1 cellular context compared by ENCODE assay signal in genomic region chr16:30922960-30923535, GRCh38.
TF ChIP-seq lines count a peak whose summit lies in the region.

No MANE protein-coding gene starts in this region.

TF ChIP-seq in SK-N-SH, 30 proteins besides CTCF, POLR2A, EP300 and RAD21 (continued from another document):
- TF ChIP-seq ZBTB33 (IDR thresholded peaks at IDR 0.05; ENCODE audit: borderline replicate concordance, low read depth) (peak; percentile 70; the same call in 1 of the 2 replicates), MEF2A (IDR thresholded peaks at IDR 0.05; ENCODE audit: borderline replicate concordance, low read depth) (no peak), POLR2AphosphoS5 (IDR thresholded peaks at IDR 0.05; ENCODE audit: low read depth, low read length) (peak; percentile 28), FOXJ3 (CRISPR knock-in tag; IDR thresholded peaks at IDR 0.05) (peak; percentile 36; the same call in 1 of the 2 replicates), CHD2 (IDR thresholded peaks at IDR 0.05; ENCODE audit: low read length, partially characterized antibody) (peak; percentile 79), MAX (IDR thresholded peaks at IDR 0.05; ENCODE audit: low read depth) (no peak), MXI1 (IDR thresholded peaks at IDR 0.05; ENCODE audit: low read depth, low read length) (0 out of 2 replicates have a peak, but pooled peaks have one; percentile 50), TEAD4 (IDR thresholded peaks at IDR 0.05; ENCODE audit: borderline replicate concordance, insufficient read depth) (no peak), PBX3 (IDR thresholded peaks at IDR 0.05) (no peak), IRF3 (IDR thresholded peaks at IDR 0.05; ENCODE audit: low read depth, low read length) (no peak), FOSL2 (IDR thresholded peaks at IDR 0.05; ENCODE audit: borderline replicate concordance, low read depth) (no peak), RCOR1 (IDR thresholded peaks at IDR 0.05; ENCODE audit: low read length) (no peak)
TF ChIP-seq in SK-N-SH: peak in this region for 9.
